In the genomic region with DNA sequence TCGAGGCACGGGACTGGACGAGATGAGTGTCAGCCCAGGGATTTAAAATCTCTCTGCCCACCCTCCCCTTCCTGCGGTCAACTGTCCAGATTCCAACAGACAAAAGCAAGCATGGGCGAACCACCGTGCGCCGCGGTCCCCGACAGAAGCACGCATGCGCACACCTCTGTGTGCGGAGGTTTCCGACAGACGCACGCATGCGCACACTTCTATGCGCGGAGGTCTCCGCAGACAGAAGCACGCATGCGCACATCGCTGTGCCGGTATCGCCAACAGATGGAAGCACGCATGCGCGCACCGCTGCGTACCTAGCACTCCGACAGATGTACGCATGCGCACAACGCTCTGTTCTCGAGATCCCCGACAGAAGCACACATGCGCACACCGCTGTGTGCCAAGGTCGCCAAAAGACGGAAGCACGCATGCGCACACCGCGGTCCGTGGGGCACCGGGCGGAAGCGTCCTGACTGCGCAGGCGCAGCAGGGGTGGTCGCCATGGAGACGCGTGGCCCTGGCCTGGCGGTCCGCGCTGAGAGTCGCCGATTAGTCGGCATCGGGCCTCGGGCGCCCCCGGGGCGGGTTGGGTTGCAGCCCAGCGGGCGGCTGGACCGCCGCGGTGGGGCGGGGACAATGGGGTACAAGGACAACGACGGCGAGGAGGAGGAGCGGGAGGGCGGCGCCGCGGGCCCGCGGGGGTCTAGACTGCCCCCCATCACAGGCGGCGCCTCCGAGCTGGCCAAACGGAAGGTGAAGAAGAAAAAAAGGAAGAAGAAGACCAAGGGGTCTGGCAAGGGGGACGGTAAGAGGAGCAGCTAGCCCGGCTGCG, we compare ENCODE assay signal across 8 cellular contexts. TPM values are rescaled to one million over a fixed set of nuclear protein-coding genes. Genes with fewer than 3 reads are reported as not detected.
DNase-seq lines count a peak whose midpoint lies in the region; ATAC-seq and TF ChIP-seq lines count a peak whose summit lies in the region.

No MANE protein-coding gene starts in this region.

- H3K27ac ChIP-seq in heart right ventricle = peak overlapping the region; percentile 53 to 94 (median 72)

- peaks cover 65 to 75% (median 68%) of the 10 kb centered on the region in 3 donors for H3K4me1 Mint-ChIP-seq in T-cell
- peaks cover 31% of the 10 kb centered on the region for H3K4me1 Mint-ChIP-seq in type B pancreatic cell (ENCODE audit: unreplicated experiment)

- no peaks in the 10 kb centered on the region for H3K27me3 ChIP-seq in heart right ventricle

- peaks cover 4 to 34% (median 23%) of the 10 kb centered on the region in 9 donors for H3K4me1 ChIP-seq in heart right ventricle

- intact Hi-C loops in heart right ventricle (cut with DNase I) = loop anchor here in 8 of 10 donors (2.0 to 5.0 kb wide), 6 partner anchors 263 to 587 kb away; a partner anchor contains a TSS

- TF ChIP-seq CTCF in GM13976 (IDR thresholded peaks at IDR 0.05; ENCODE audit: borderline replicate concordance, control extremely low read depth, extremely low read depth, insufficient read depth, missing control alignments) (no peak), heart right ventricle (IDR thresholded peaks at IDR 0.05) (peak in 1 of 9 donors; percentile 14), type B pancreatic cell (conservative IDR thresholded peaks at IDR 0.05) (no peak)

- no peaks in the 10 kb centered on the region for H3K9me3 ChIP-seq in heart right ventricle

- H3K4me3 Mint-ChIP-seq in T-cell (peak overlapping the region; percentile 86 to 96 (median 91)), type B pancreatic cell (peak overlapping the region; percentile 96)

- H3K4me3 ChIP-seq in heart right ventricle = peak overlapping the region; percentile 61 to 92 (median 83)

- DNase-seq in GM13976 (ENCODE audit: low spot score) (peak; percentile 99), NCI-H146 (lab: John Stamatoyannopoulos, UW) (peak; percentile 99), T-cell (peak; percentile 97 to 100 (median 99)), amniotic stem cell (lab: John Stamatoyannopoulos, UW) (peak; percentile 97), heart right ventricle (peak; percentile 99 to 100), pons (ENCODE audit: low spot score) (peak; percentile 98), type B pancreatic cell (ENCODE audit: extremely low spot score, unreplicated experiment) (peak; percentile 100)

- peaks cover 0 to 8% (median 0%) of the 10 kb centered on the region in 9 donors for H3K36me3 ChIP-seq in heart right ventricle

- CTCF ChIA-PET in T-cell (lab: Charles Lee) = interaction anchor here (1.6 to 3.1 kb wide), 3 partner anchors 93 to 291 kb away, joined by 3 to 94 read pairs (median 20); no protein-coding TSS in a partner anchor

- H3K9me3 Mint-ChIP-seq in T-cell = no peaks in the 10 kb centered on the region
- no peaks in the 10 kb centered on the region for H3K9me3 Mint-ChIP-seq in type B pancreatic cell

- 2 to 3% methylated on average over 82 to 87 of the region's 87 CpGs for WGBS in heart right ventricle, 2 donors

- H3K36me3 Mint-ChIP-seq in T-cell = peaks cover 12% of the 10 kb centered on the region
- H3K36me3 Mint-ChIP-seq in type B pancreatic cell = peaks cover 3% of the 10 kb centered on the region

- H3K27ac Mint-ChIP-seq in T-cell = peak overlapping the region; percentile 97 to 98
- H3K27ac Mint-ChIP-seq in type B pancreatic cell = peak overlapping the region; percentile 94

- ATAC-seq in HG02852 (IDR thresholded peaks at IDR 0.05; ENCODE audit: unreplicated experiment) = peak; percentile 74
- ATAC-seq in T-cell (replicated peaks in 1 of 4) = peak; percentile 53 to 70 (median 62)
- peak; percentile 93 to 98 (median 95) for ATAC-seq in heart right ventricle

- POLR2A ChIA-PET in T-cell (lab: Charles Lee) = no interaction called here

- H3K27me3 Mint-ChIP-seq in T-cell (peaks cover 0 to 2% of the 10 kb centered on the region in 2 donors), type B pancreatic cell (peaks cover 5% of the 10 kb centered on the region)

- in situ Hi-C loops in GM13976 (cut with MboI; ENCODE audit: low sequenced_read_pairs, unreplicated experiment) = no loop called here

RNA-seq across cellular contexts. Expression of a gene that starts 35.7 kb away (rescaled TPM):
- 10 to 100 TPM; 38.3 to 70.3 (median 55.2) TPM for total RNA-seq in T-cell
- total RNA-seq in heart right ventricle = 10 to 100 TPM in 8 of 10 donors, 1 to 10 TPM in 2; 7.0 to 29.1 (median 12.0) TPM
- 10 to 100 TPM; 12.6 to 14.9 TPM for polyA plus RNA-seq in heart right ventricle
- total RNA-seq in type B pancreatic cell (ENCODE audit: low replicate concordance) = 6.0 and 22.0 TPM in 2 replicates

RNA-seq across cellular contexts. Expression of a gene that starts 57.5 kb away (rescaled TPM):
- total RNA-seq in T-cell (10 to 100 TPM in 1 of 5 donors, 1 to 10 TPM in 4; 4.5 to 10.5 (median 5.3) TPM), heart right ventricle (10 to 100 TPM in 1 of 10 donors, 1 to 10 TPM in 9; 3.6 to 11.1 (median 6.2) TPM), type B pancreatic cell (ENCODE audit: low replicate concordance) (13.5 and 14.9 TPM in 2 replicates)
- polyA plus RNA-seq in heart right ventricle = 1 to 10 TPM; 4.5 to 6.4 TPM

Comparison
In these comparisons a context has a peak if more than half of its experiments do, and no peak if none do; other contexts are left out.
1. Peak in every context shown above with its lines: DNase-seq, ATAC-seq, H3K4me3 ChIP-seq and H3K27ac ChIP-seq.